20 cellular contexts compared by ENCODE assay signal in genomic region chr2:40814621-40815020, GRCh38.
"Had no signal": no experiment of that assay in that cellular context is flagged by ENCODE, and none has a peak within 500 bp of the region (broad histone marks: within the 10 kb centered on the region; RNA-seq: fewer than 3 reads in every experiment).

No MANE protein-coding gene starts in this region.

- H3K27me3 ChIP-seq: colonic mucosa, heart right ventricle, neural progenitor cell, upper lobe of left lung had no signal

- H3K4me3 ChIP-seq: colonic mucosa, heart right ventricle, lower lobe of right lung, neural progenitor cell, upper lobe of left lung had no signal

- H3K4me1 ChIP-seq: colonic mucosa, lower lobe of right lung, neural progenitor cell, upper lobe of left lung had no signal

- H3K4me2 ChIP-seq: neural progenitor cell had no signal

- FAIRE-seq: bronchial epithelial cell, kidney had no signal

- H3K36me3 ChIP-seq: colonic mucosa, heart right ventricle, lower lobe of right lung, neural progenitor cell, upper lobe of left lung had no signal

- H3K9ac ChIP-seq: neural progenitor cell had no signal

- DNase-seq: activated CD4-positive, alpha-beta memory T cell treated with anti-CD3 and anti-CD28 coated beads for 36 hours; activated CD4-positive, alpha-beta T cell treated with anti-CD3 and anti-CD28 coated beads for 4 hours; activated CD4-positive, CD25-positive, alpha-beta regulatory T cell; activated effector memory CD4-positive, alpha-beta T cell treated with Interleukin-2 at 50 U/mL for 16 hours; activated naive CD4-positive, alpha-beta T cell treated with anti-CD3 and anti-CD28 coated beads, Interleukin-2, amount 10 ng/mL, durations not matched to agents 7 days and 5 days; activated T-cell treated with anti-CD3 and anti-CD28 coated beads, Interleukin-2, amount 50 U/mL, for 72 hours; amygdala; colonic mucosa; heart right ventricle; kidney; lower lobe of right lung; mesendoderm; naive thymus-derived CD4-positive, alpha-beta T cell; retina; stimulated activated CD4-positive, alpha-beta T cell treated with anti-CD3 and anti-CD28 coated beads, Interleukin-4, amount 100 ng/mL, for 24 hours; stimulated activated naive CD8-positive, alpha-beta T cell treated with anti-CD3 and anti-CD28 coated beads, Interleukin-15, Interleukin-2, amounts not matched to agents 100 U/mL and 50 U/mL, for 24 hours; upper lobe of left lung had no signal

- H3K9me3 ChIP-seq: colonic mucosa, heart right ventricle, lower lobe of right lung, upper lobe of left lung had no signal

- H3K27ac ChIP-seq: colonic mucosa, epithelial cell of prostate, heart right ventricle, lower lobe of right lung, neural progenitor cell, upper lobe of left lung had no signal

- H2AFZ ChIP-seq: neural progenitor cell had no signal
